Comparison of ENCODE assay signal across 20 cellular contexts in genomic region chr22:22838148-22838786, GRCh38. TPM values are rescaled to one million over a fixed set of nuclear protein-coding genes. Genes with fewer than 3 reads are reported as not detected.
DNase-seq lines count a peak whose midpoint lies in the region; ATAC-seq and TF ChIP-seq lines count a peak whose summit lies in the region.
"Had no signal": no experiment of that assay in that cellular context is flagged by ENCODE, and none has a peak within 500 bp of the region (broad histone marks: within the 10 kb centered on the region; RNA-seq: fewer than 3 reads in every experiment).

No MANE protein-coding gene starts in this region.

- H3K36me3 Mint-ChIP-seq in CD4-positive, CD25-positive, alpha-beta regulatory T cell = no peaks in the 10 kb centered on the region
- H3K36me3 Mint-ChIP-seq in activated B cell treated with CpG ODN at 0.5 μM for 24 hours (ENCODE audit: low read depth) (no peaks in the 10 kb centered on the region), natural killer cell (no peaks in the 10 kb centered on the region)

- H3K36me3 ChIP-seq in CD4-positive, CD25-positive, alpha-beta regulatory T cell (ENCODE audit: control insufficient read depth, insufficient read depth, low read length) = no peaks in the 10 kb centered on the region
- H3K36me3 ChIP-seq in mesendoderm (ENCODE audit: control insufficient read depth, insufficient read depth, low read length) = no peaks in the 10 kb centered on the region
- H3K36me3 ChIP-seq: left lung, MG63 had no signal

- H3K9ac ChIP-seq in mesendoderm (ENCODE audit: low read length) = no peak overlapping the region

- no CpG with 5 or more reads among the region's 5 CpGs for WGBS in mesendoderm (ENCODE audit: extremely low coverage, insufficient coverage, low lambda C conversion rate)

- no peak overlapping the region for H4K5ac ChIP-seq in mesendoderm (ENCODE audit: low read length)

- no peak overlapping the region for H3K23ac ChIP-seq in mesendoderm (ENCODE audit: low read length)

- H4K8ac ChIP-seq in mesendoderm (ENCODE audit: low read depth, low read length) = no peak overlapping the region

- no peaks in the 10 kb centered on the region for H3K9me3 ChIP-seq in CD4-positive, CD25-positive, alpha-beta regulatory T cell (ENCODE audit: control insufficient read depth in 2 of 2, low read length in 2 of 2)
- H3K9me3 ChIP-seq: left lung, MG63 had no signal

- H3K27ac Mint-ChIP-seq in CD4-positive, CD25-positive, alpha-beta regulatory T cell = peak overlapping the region in 2 of 3 donors; percentile 71 to 79
- H3K27ac Mint-ChIP-seq in activated B cell treated with CpG ODN at 0.5 μM for 24 hours (no peak overlapping the region), natural killer cell (peak overlapping the region; percentile 77 to 85)

- H3K27me3 Mint-ChIP-seq in CD4-positive, CD25-positive, alpha-beta regulatory T cell = peaks cover 35% of the 10 kb centered on the region
- H3K27me3 Mint-ChIP-seq in activated B cell treated with CpG ODN at 0.5 μM for 24 hours = peaks cover 8% of the 10 kb centered on the region
- no peaks in the 10 kb centered on the region for H3K27me3 Mint-ChIP-seq in natural killer cell (ENCODE audit: low read depth in 2 of 2)

- no peaks in the 10 kb centered on the region for H3K79me1 ChIP-seq in mesendoderm (ENCODE audit: low read length)

- H3K4me3 ChIP-seq in CD4-positive, CD25-positive, alpha-beta regulatory T cell (ENCODE audit: low read depth, low read length) = no peak overlapping the region
- H3K4me3 ChIP-seq in mesendoderm (ENCODE audit: low read length) = no peak overlapping the region
- H3K4me3 ChIP-seq: left lung, MG63 had no signal

- H3K4ac ChIP-seq in mesendoderm (ENCODE audit: low read depth, low read length) = no peak overlapping the region

- no peak overlapping the region for H3K27ac ChIP-seq in CD4-positive, CD25-positive, alpha-beta regulatory T cell (ENCODE audit: insufficient read depth, low read length, poor library complexity, severe bottlenecking)
- no peak overlapping the region for H3K27ac ChIP-seq in mesendoderm (ENCODE audit: low read depth, low read length)
- H3K27ac ChIP-seq: left lung, RWPE1 had no signal

- intact Hi-C loops in activated B cell treated with CpG ODN at 0.5 μM for 24 hours (cut with micrococcal nuclease) = no loop called here
- intact Hi-C loops in natural killer cell (cut with micrococcal nuclease) = no loop called here

- H3K9me3 Mint-ChIP-seq in CD4-positive, CD25-positive, alpha-beta regulatory T cell = peaks cover 0 to 5% (median 0%) of the 10 kb centered on the region in 7 donors
- H3K9me3 Mint-ChIP-seq in activated B cell treated with CpG ODN at 0.5 μM for 24 hours (no peaks in the 10 kb centered on the region), natural killer cell (no peaks in the 10 kb centered on the region)

- no peak overlapping the region for H2BK15ac ChIP-seq in mesendoderm (replicated peaks; ENCODE audit: low read depth)

- H3K56ac ChIP-seq in mesendoderm (ENCODE audit: low read length) = no peak overlapping the region

- DNase-seq in CD4-positive, CD25-positive, alpha-beta regulatory T cell = peak in 1 of 3 donors; percentile 22
- peak; percentile 74 to 76 for DNase-seq in Kasumi-1 (lab: John Stamatoyannopoulos, UW)
- DNase-seq in activated B cell treated with CpG ODN at 0.5 μM for 24 hours = no peak
- no peak for DNase-seq in natural killer cell
- no peak for DNase-seq in mesendoderm
- no peak for DNase-seq in NCI-H1930 (lab: John Stamatoyannopoulos, UW)
- no peak for DNase-seq in OCI-M2 (lab: John Stamatoyannopoulos, UW; ENCODE audit: unreplicated experiment)
- DNase-seq: activated CD4-positive, alpha-beta T cell treated with anti-CD3 and anti-CD28 coated beads, Interleukin-2, amount 50 U/mL, for 1 hour; activated naive CD4-positive, alpha-beta T cell; activated T-cell treated with anti-CD3 and anti-CD28 coated beads for 4 hours; aorta; cerebellar nuclear complex; HCEC 1CT; left lung; MG63; NCI-H1694 treated with DMSO at 0.1 percent for 48 hours; NCI-H82; retina had no signal

- H2BK5ac ChIP-seq in mesendoderm (ENCODE audit: low read length) = no peak overlapping the region

- no peak overlapping the region for H2BK120ac ChIP-seq in mesendoderm (ENCODE audit: low read depth, low read length)

- POLR2A ChIA-PET in activated B cell treated with CpG ODN at 0.5 μM for 24 hours (lab: Charles Lee) = no interaction called here

- TF ChIP-seq CTCF in activated B cell treated with CpG ODN at 0.5 μM for 24 hours (IDR thresholded peaks at IDR 0.05) = no peak
- no peak for TF ChIP-seq CTCF in natural killer cell (IDR thresholded peaks at IDR 0.05)

- H3K79me2 ChIP-seq in mesendoderm (ENCODE audit: control insufficient read depth, insufficient read depth, low read length) = no peaks in the 10 kb centered on the region

- H3K4me1 Mint-ChIP-seq in CD4-positive, CD25-positive, alpha-beta regulatory T cell = peaks cover 0 to 25% (median 21%) of the 10 kb centered on the region in 4 donors
- H3K4me1 Mint-ChIP-seq in activated B cell treated with CpG ODN at 0.5 μM for 24 hours (peaks cover 21% of the 10 kb centered on the region), natural killer cell (peaks cover 31 to 40% of the 10 kb centered on the region in 2 donors)

- H3K4me2 ChIP-seq in mesendoderm (ENCODE audit: low read length) = no peak overlapping the region

- peak overlapping the region in 1 of 4 donors; percentile 23 for H3K4me3 Mint-ChIP-seq in CD4-positive, CD25-positive, alpha-beta regulatory T cell
- H3K4me3 Mint-ChIP-seq in activated B cell treated with CpG ODN at 0.5 μM for 24 hours = no peak overlapping the region
- peak overlapping the region; percentile 47 for H3K4me3 Mint-ChIP-seq in natural killer cell

- CTCF ChIA-PET in activated B cell treated with CpG ODN at 0.5 μM for 24 hours (lab: Charles Lee) = interaction anchor here (0.6 to 1.8 kb wide), 6 partner anchors 28 to 121 kb away, joined by 3 to 11 read pairs (median 4); no protein-coding TSS in a partner anchor

- no peak overlapping the region for H2AK5ac ChIP-seq in mesendoderm (ENCODE audit: low read length)

- no peak overlapping the region for H3K18ac ChIP-seq in mesendoderm (ENCODE audit: low read length)

- ATAC-seq in CD4-positive, CD25-positive, alpha-beta regulatory T cell (ENCODE audit: low read depth in 2 of 2) = peak; percentile 24 to 46
- ATAC-seq in activated B cell treated with CpG ODN at 0.5 μM for 24 hours (ENCODE audit: low read depth) = peak; percentile 70
- ATAC-seq in natural killer cell = peak; percentile 40 to 68 (median 66)
- ATAC-seq: left lung had no signal

- H3K4me1 ChIP-seq in CD4-positive, CD25-positive, alpha-beta regulatory T cell (ENCODE audit: control insufficient read depth, insufficient read depth, low read length, poor library complexity, severe bottlenecking) = peaks cover 11% of the 10 kb centered on the region
- H3K4me1 ChIP-seq in mesendoderm (ENCODE audit: control insufficient read depth, low read depth, low read length) = no peaks in the 10 kb centered on the region
- H3K4me1 ChIP-seq: left lung had no signal

- no peaks in the 10 kb centered on the region for H3K27me3 ChIP-seq in CD4-positive, CD25-positive, alpha-beta regulatory T cell (ENCODE audit: control insufficient read depth, insufficient read depth, low read length)
- no peaks in the 10 kb centered on the region for H3K27me3 ChIP-seq in mesendoderm (ENCODE audit: insufficient read depth, low read length, poor library complexity)

RNA-seq across cellular contexts. Expression of gene IGLL5, which starts 49.3 kb away (rescaled TPM):
- total RNA-seq in CD4-positive, CD25-positive, alpha-beta regulatory T cell = 0.39 TPM
- polyA plus RNA-seq in CD4-positive, CD25-positive, alpha-beta regulatory T cell = 1 to 10 TPM in 1 of 4 donors, under 1 TPM in 1, not detected in 2; 0.27 to 1.4 TPM
- 189 and 195 TPM in 2 replicates for total RNA-seq in activated B cell treated with CpG ODN at 0.5 μM for 24 hours
- total RNA-seq in natural killer cell = 100 to 1,000 TPM in 1 of 3 donors, under 1 TPM in 2; 0.38 to 124 (median 0.93) TPM
- not detected for polyA plus RNA-seq in mesendoderm (2013, experiment 1 of 2)
- 0.04 TPM for polyA plus RNA-seq in mesendoderm (2013, experiment 2 of 2)
- total RNA-seq: temporal lobe had no signal

Comparison
In these comparisons a context has a peak if more than half of its experiments do, and no peak if none do; other contexts are left out.
1. DNase-seq: peak in Kasumi-1 (2 of 2); none in activated B cell treated with CpG ODN at 0.5 μM for 24 hours (single experiment), natural killer cell (single experiment), mesendoderm (single experiment), NCI-H1930 (0 of 2) and OCI-M2 (single experiment).
2. Peak in every context shown above with its lines, with median percentiles within 50 percentile points of each other: ATAC-seq.